ENCODE assay signal across 32 cellular contexts in genomic region chr6:142162780-142163179, GRCh38. TPM values are rescaled to one million over a fixed set of nuclear protein-coding genes. Genes with fewer than 3 reads are reported as not detected.
"Had no signal": no experiment of that assay in that cellular context is flagged by ENCODE, and none has a peak within 500 bp of the region (broad histone marks: within the 10 kb centered on the region; RNA-seq: fewer than 3 reads in every experiment).

No MANE protein-coding gene starts in this region.

- H3K4me3 ChIP-seq: transverse colon had no signal

- ATAC-seq: activated CD8-positive, alpha-beta memory T cell treated with anti-CD3 and anti-CD28 coated beads, Interleukin-2, amount 10 ng/mL, durations not matched to agents 7 days and 5 days; activated CD8-positive, alpha-beta T cell treated with anti-CD3 and anti-CD28 coated beads for 36 hours; activated naive CD4-positive, alpha-beta T cell treated with anti-CD3 and anti-CD28 coated beads, Interleukin-2, amount 50 U/mL, for 72 hours; activated T-helper 17 cell treated with anti-CD3 and anti-CD28 coated beads, Interleukin-2, amount 50 U/mL, for 72 hours; effector memory CD8-positive, alpha-beta T cell; esophagus mucosa; left lobe of liver; natural killer cell; sciatic nerve; stimulated activated naive B cell treated with anti-CD40 and anti-IgM and Interleukin-4, amounts not matched to agents 10 μg/mL and 1 μg/mL and 100 μg/mL, for 72 hours had no signal

- DNase-seq: activated CD4-positive, alpha-beta T cell treated with anti-CD3 and anti-CD28 coated beads, Interleukin-2, amount 10 ng/mL, durations not matched to agents 7 days and 5 days; activated CD4-positive, CD25-positive, alpha-beta regulatory T cell treated with anti-CD3 and anti-CD28 coated beads, Interleukin-2, amount 50 U/mL, for 72 hours; activated CD8-positive, alpha-beta memory T cell treated with anti-CD3 and anti-CD28 coated beads, Interleukin-2, amount 10 ng/mL, durations not matched to agents 7 days and 5 days; activated CD8-positive, alpha-beta T cell treated with anti-CD3 and anti-CD28 coated beads for 36 hours; activated T-cell treated with anti-CD3 and anti-CD28 coated beads, Interleukin-2, amount 50 U/mL, for 1 hour; aorta; effector memory CD8-positive, alpha-beta T cell; foreskin melanocyte; immature natural killer cell; midbrain; natural killer cell; small intestine; stimulated activated CD4-positive, alpha-beta T cell treated with anti-CD3 and anti-CD28 coated beads, Interleukin-2, amount 100 ng/mL, for 24 hours; stimulated activated naive B cell treated with anti-CD40 and anti-IgM and Interleukin-4, amounts not matched to agents 10 μg/mL and 1 μg/mL and 100 μg/mL, for 72 hours; transverse colon; WERI-Rb-1 had no signal

- H3K36me3 ChIP-seq: WERI-Rb-1 had no signal

- H3K9me3 ChIP-seq: transverse colon had no signal

- H3K27ac ChIP-seq: transverse colon, WERI-Rb-1 had no signal

- H3K27me3 ChIP-seq: transverse colon had no signal

- FAIRE-seq: endothelial cell of umbilical vein, small intestine, urothelium cell line had no signal

RNA-seq across cellular contexts. Expression of gene NMBR, which starts 15.9 kb away (rescaled TPM):
- total RNA-seq: activated CD4-positive, alpha-beta T cell treated with anti-CD3 and anti-CD28 coated beads, Interleukin-2, amount 10 ng/mL, durations not matched to agents 7 days and 5 days; activated CD8-positive, alpha-beta memory T cell treated with anti-CD3 and anti-CD28 coated beads, Interleukin-2, amount 10 ng/mL, durations not matched to agents 7 days and 5 days; activated CD8-positive, alpha-beta T cell treated with anti-CD3 and anti-CD28 coated beads for 36 hours; activated naive CD4-positive, alpha-beta T cell treated with anti-CD3 and anti-CD28 coated beads, Interleukin-2, amount 50 U/mL, for 72 hours; activated T-helper 17 cell treated with anti-CD3 and anti-CD28 coated beads, Interleukin-2, amount 50 U/mL, for 72 hours; cardiac septum; dermis microvascular lymphatic vessel endothelial cell; endothelial cell of umbilical vein; esophagus mucosa; kidney epithelial cell; left lobe of liver; lung microvascular endothelial cell; natural killer cell; osteoblast; posterior vena cava; transverse colon had no signal
- polyA plus RNA-seq: aorta, endothelial cell of umbilical vein, immature natural killer cell, small intestine had no signal

RNA-seq across cellular contexts. Expression of gene GJE1, which starts 30.1 kb away (rescaled TPM):
- total RNA-seq: activated CD4-positive, alpha-beta T cell treated with anti-CD3 and anti-CD28 coated beads, Interleukin-2, amount 10 ng/mL, durations not matched to agents 7 days and 5 days; activated CD8-positive, alpha-beta memory T cell treated with anti-CD3 and anti-CD28 coated beads, Interleukin-2, amount 10 ng/mL, durations not matched to agents 7 days and 5 days; activated CD8-positive, alpha-beta T cell treated with anti-CD3 and anti-CD28 coated beads for 36 hours; activated naive CD4-positive, alpha-beta T cell treated with anti-CD3 and anti-CD28 coated beads, Interleukin-2, amount 50 U/mL, for 72 hours; activated T-helper 17 cell treated with anti-CD3 and anti-CD28 coated beads, Interleukin-2, amount 50 U/mL, for 72 hours; aorta; cardiac septum; dermis microvascular lymphatic vessel endothelial cell; endothelial cell of umbilical vein; esophagus mucosa; kidney epithelial cell; left lobe of liver; lung microvascular endothelial cell; natural killer cell; osteoblast; posterior vena cava; renal cortical epithelial cell; sciatic nerve; temporal lobe; transverse colon had no signal
- polyA plus RNA-seq: adipose tissue, aorta, endothelial cell of umbilical vein, immature natural killer cell, small intestine had no signal
